ENCODE assay signal across 1 cellular context in the genomic region with DNA sequence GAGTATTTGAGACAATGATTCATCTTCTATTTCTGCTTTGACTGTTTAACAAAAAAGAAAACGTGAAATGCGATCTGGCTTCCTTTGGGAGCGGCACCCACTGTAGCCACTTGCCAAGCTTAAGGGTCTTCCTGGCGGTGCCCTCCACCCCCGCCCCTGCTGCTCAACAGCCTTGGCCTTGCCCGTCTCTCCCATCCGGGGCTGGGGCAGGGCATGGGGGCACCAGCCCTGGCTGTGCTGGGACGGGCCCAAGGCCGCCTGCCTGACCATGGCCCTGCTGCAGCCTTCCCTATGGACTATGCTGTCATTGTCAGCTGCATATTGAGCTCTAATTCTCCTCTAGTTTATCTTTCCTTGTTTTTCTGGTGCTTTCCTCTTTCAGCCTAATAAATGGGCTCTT.
TF ChIP-seq lines count a peak whose summit lies in the region.

No MANE protein-coding gene starts in this region.

TF ChIP-seq in GM23338, 12 proteins besides CTCF, POLR2A, EP300 and RAD21:
- TF ChIP-seq, protein P1, sequence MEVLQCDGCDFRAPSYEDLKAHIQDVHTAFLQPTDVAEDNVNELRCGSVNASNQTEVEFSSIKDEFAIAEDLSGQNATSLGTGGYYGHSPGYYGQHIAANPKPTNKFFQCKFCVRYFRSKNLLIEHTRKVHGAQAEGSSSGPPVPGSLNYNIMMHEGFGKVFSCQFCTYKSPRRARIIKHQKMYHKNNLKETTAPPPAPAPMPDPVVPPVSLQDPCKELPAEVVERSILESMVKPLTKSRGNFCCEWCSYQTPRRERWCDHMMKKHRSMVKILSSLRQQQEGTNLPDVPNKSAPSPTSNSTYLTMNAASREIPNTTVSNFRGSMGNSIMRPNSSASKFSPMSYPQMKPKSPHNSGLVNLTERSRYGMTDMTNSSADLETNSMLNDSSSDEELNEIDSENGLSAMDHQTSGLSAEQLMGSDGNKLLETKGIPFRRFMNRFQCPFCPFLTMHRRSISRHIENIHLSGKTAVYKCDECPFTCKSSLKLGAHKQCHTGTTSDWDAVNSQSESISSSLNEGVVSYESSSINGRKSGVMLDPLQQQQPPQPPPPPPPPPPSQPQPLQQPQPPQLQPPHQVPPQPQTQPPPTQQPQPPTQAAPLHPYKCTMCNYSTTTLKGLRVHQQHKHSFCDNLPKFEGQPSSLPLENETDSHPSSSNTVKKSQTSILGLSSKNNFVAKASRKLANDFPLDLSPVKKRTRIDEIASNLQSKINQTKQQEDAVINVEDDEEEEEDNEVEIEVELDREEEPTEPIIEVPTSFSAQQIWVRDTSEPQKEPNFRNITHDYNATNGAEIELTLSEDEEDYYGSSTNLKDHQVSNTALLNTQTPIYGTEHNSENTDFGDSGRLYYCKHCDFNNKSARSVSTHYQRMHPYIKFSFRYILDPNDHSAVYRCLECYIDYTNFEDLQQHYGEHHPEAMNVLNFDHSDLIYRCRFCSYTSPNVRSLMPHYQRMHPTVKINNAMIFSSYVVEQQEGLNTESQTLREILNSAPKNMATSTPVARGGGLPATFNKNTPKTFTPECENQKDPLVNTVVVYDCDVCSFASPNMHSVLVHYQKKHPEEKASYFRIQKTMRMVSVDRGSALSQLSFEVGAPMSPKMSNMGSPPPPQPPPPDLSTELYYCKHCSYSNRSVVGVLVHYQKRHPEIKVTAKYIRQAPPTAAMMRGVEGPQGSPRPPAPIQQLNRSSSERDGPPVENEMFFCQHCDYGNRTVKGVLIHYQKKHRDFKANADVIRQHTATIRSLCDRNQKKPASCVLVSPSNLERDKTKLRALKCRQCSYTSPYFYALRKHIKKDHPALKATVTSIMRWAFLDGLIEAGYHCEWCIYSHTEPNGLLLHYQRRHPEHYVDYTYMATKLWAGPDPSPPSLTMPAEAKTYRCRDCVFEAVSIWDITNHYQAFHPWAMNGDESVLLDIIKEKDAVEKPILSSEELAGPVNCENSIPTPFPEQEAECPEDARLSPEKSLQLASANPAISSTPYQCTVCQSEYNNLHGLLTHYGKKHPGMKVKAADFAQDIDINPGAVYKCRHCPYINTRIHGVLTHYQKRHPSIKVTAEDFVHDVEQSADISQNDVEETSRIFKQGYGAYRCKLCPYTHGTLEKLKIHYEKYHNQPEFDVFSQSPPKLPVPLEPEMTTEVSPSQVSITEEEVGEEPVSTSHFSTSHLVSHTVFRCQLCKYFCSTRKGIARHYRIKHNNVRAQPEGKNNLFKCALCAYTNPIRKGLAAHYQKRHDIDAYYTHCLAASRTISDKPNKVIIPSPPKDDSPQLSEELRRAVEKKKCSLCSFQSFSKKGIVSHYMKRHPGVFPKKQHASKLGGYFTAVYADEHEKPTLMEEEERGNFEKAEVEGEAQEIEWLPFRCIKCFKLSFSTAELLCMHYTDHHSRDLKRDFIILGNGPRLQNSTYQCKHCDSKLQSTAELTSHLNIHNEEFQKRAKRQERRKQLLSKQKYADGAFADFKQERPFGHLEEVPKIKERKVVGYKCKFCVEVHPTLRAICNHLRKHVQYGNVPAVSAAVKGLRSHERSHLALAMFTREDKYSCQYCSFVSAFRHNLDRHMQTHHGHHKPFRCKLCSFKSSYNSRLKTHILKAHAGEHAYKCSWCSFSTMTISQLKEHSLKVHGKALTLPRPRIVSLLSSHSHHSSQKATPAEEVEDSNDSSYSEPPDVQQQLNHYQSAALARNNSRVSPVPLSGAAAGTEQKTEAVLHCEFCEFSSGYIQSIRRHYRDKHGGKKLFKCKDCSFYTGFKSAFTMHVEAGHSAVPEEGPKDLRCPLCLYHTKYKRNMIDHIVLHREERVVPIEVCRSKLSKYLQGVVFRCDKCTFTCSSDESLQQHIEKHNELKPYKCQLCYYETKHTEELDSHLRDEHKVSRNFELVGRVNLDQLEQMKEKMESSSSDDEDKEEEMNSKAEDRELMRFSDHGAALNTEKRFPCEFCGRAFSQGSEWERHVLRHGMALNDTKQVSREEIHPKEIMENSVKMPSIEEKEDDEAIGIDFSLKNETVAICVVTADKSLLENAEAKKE (CRISPR knock-in tag; IDR thresholded peaks at IDR 0.05) = no peak
TF ChIP-seq in GM23338: peak in this region for 0.
